ENCODE assay signal across 36 cellular contexts in genomic region chr12:132591107-132591935, GRCh38. TPM values are rescaled to one million over a fixed set of nuclear protein-coding genes. Genes with fewer than 3 reads are reported as not detected.
"Had no signal": no experiment of that assay in that cellular context is flagged by ENCODE, and none has a peak within 500 bp of the region (broad histone marks: within the 10 kb centered on the region; RNA-seq: fewer than 3 reads in every experiment).

No MANE protein-coding gene starts in this region.

- H3K4me3 ChIP-seq: adrenal gland, body of pancreas, breast epithelium had no signal

- H3K27me3 ChIP-seq: adrenal gland, body of pancreas, brain microvascular endothelial cell, breast epithelium had no signal

- H3K9me3 ChIP-seq: adrenal gland, breast epithelium had no signal

- ATAC-seq: activated CD8-positive, alpha-beta T cell treated with anti-CD3 and anti-CD28 coated beads for 36 hours; activated naive CD4-positive, alpha-beta T cell treated with anti-CD3 and anti-CD28 coated beads, Interleukin-2, amount 50 U/mL, for 72 hours; activated T-cell treated with anti-CD3 and anti-CD28 coated beads, Interleukin-2, amount 50 U/mL, for 4 hours; activated T-cell treated with anti-CD3 and anti-CD28 coated beads, Interleukin-2, amount 50 U/mL, for 72 hours; activated T-helper 17 cell treated with anti-CD3 and anti-CD28 coated beads, Interleukin-2, amount 50 U/mL, for 72 hours; body of pancreas had no signal

- H3K27ac ChIP-seq: adrenal gland, body of pancreas, brain microvascular endothelial cell, breast epithelium, VCaP had no signal

- H3K36me3 ChIP-seq: adrenal gland, brain microvascular endothelial cell, breast epithelium had no signal

- DNase-seq: activated B cell treated with CpG ODN at 0.5 μM for 24 hours; activated CD4-positive, alpha-beta memory T cell treated with anti-CD3 and anti-CD28 coated beads for 36 hours; activated CD4-positive, alpha-beta T cell treated with anti-CD3 and anti-CD28 coated beads for 4 hours; activated CD4-positive, alpha-beta T cell treated with anti-CD3 and anti-CD28 coated beads, Interleukin-2, amount 10 ng/mL, durations not matched to agents 24 days and 14 days; activated CD4-positive, alpha-beta T cell treated with anti-CD3 and anti-CD28 coated beads, Interleukin-2, amount 50 U/mL, for 1 hour; activated CD4-positive, alpha-beta T cell treated with anti-CD3 and anti-CD28 coated beads, Interleukin-2, amount 50 U/mL, for 4 hours; activated CD4-positive, CD25-positive, alpha-beta regulatory T cell treated with anti-CD3 and anti-CD28 coated beads, Interleukin-2, amount 50 U/mL, for 72 hours; activated CD8-positive, alpha-beta memory T cell treated with anti-CD3 and anti-CD28 coated beads, Interleukin-2, amount 50 U/mL, for 4 hours; activated CD8-positive, alpha-beta T cell treated with anti-CD3 and anti-CD28 coated beads for 36 hours; activated effector memory CD4-positive, alpha-beta T cell treated with anti-CD3 and anti-CD28 coated beads, Interleukin-2, amount 50 U/mL, for 16 hours; activated gamma-delta T cell treated with Interleukin-2 at 50 U/mL for 16 hours; activated naive CD4-positive, alpha-beta T cell; activated naive CD4-positive, alpha-beta T cell treated with anti-CD3 and anti-CD28 coated beads for 36 hours; activated naive CD4-positive, alpha-beta T cell treated with anti-CD3 and anti-CD28 coated beads, Interleukin-2, amount 50 U/mL, for 16 hours; activated naive CD8-positive, alpha-beta T cell treated with anti-CD3 and anti-CD28 coated beads for 36 hours; activated T-cell treated with anti-CD3 and anti-CD28 coated beads for 4 hours; activated T-cell treated with anti-CD3 and anti-CD28 coated beads, Interleukin-2, amount 50 U/mL, for 1 hour; activated T-cell treated with anti-CD3 and anti-CD28 coated beads, Interleukin-2, amount 50 U/mL, for 4 hours; activated T-cell treated with anti-CD3 and anti-CD28 coated beads, Interleukin-2, amount 50 U/mL, for 72 hours; adrenal gland; amniotic stem cell; aorta; body of pancreas; brain microvascular endothelial cell; caudate nucleus; cerebellar nuclear complex; T-helper 1 cell; T-helper 2 cell; T-helper 9 cell had no signal

RNA-seq across cellular contexts. Expression of gene LRCOL1, which starts 19.1 kb away (rescaled TPM):
- total RNA-seq: activated B cell treated with CpG ODN at 0.5 μM for 24 hours; activated CD4-positive, alpha-beta memory T cell treated with anti-CD3 and anti-CD28 coated beads for 36 hours; activated CD4-positive, alpha-beta T cell treated with anti-CD3 and anti-CD28 coated beads, Interleukin-2, amount 10 ng/mL, durations not matched to agents 24 days and 14 days; activated CD8-positive, alpha-beta memory T cell treated with anti-CD3 and anti-CD28 coated beads for 36 hours; activated CD8-positive, alpha-beta T cell treated with anti-CD3 and anti-CD28 coated beads for 36 hours; activated naive CD4-positive, alpha-beta T cell treated with anti-CD3 and anti-CD28 coated beads for 36 hours; activated naive CD4-positive, alpha-beta T cell treated with anti-CD3 and anti-CD28 coated beads, Interleukin-2, amount 50 U/mL, for 72 hours; activated naive CD8-positive, alpha-beta T cell treated with anti-CD3 and anti-CD28 coated beads for 36 hours; activated T-cell treated with anti-CD3 and anti-CD28 coated beads, Interleukin-2, amount 50 U/mL, for 4 hours; activated T-cell treated with anti-CD3 and anti-CD28 coated beads, Interleukin-2, amount 50 U/mL, for 72 hours; activated T-helper 1 cell treated with anti-CD3 and anti-CD28 coated beads, Interleukin-12 subunit alpha, Interleukin-12 subunit beta, Interleukin-2, Interleukin-4 antibody, amounts not matched to agents 30 ng/mL and 10 ng/mL and 1 ng/mL, durations not matched to agents 14 hours and 24 hours and 36 hours; activated T-helper 17 cell treated with anti-CD3 and anti-CD28 coated beads, Interleukin-2, amount 50 U/mL, for 72 hours; astrocyte; body of pancreas had no signal

RNA-seq across cellular contexts. Expression of gene P2RX2, which starts 27.3 kb away (rescaled TPM):
- total RNA-seq: activated B cell treated with CpG ODN at 0.5 μM for 24 hours; activated CD4-positive, alpha-beta memory T cell treated with anti-CD3 and anti-CD28 coated beads for 36 hours; activated CD4-positive, alpha-beta T cell treated with anti-CD3 and anti-CD28 coated beads, Interleukin-2, amount 10 ng/mL, durations not matched to agents 24 days and 14 days; activated CD8-positive, alpha-beta memory T cell treated with anti-CD3 and anti-CD28 coated beads for 36 hours; activated CD8-positive, alpha-beta T cell treated with anti-CD3 and anti-CD28 coated beads for 36 hours; activated naive CD4-positive, alpha-beta T cell treated with anti-CD3 and anti-CD28 coated beads for 36 hours; activated naive CD4-positive, alpha-beta T cell treated with anti-CD3 and anti-CD28 coated beads, Interleukin-2, amount 50 U/mL, for 72 hours; activated naive CD8-positive, alpha-beta T cell treated with anti-CD3 and anti-CD28 coated beads for 36 hours; activated T-cell treated with anti-CD3 and anti-CD28 coated beads, Interleukin-2, amount 50 U/mL, for 4 hours; activated T-cell treated with anti-CD3 and anti-CD28 coated beads, Interleukin-2, amount 50 U/mL, for 72 hours; activated T-helper 1 cell treated with anti-CD3 and anti-CD28 coated beads, Interleukin-12 subunit alpha, Interleukin-12 subunit beta, Interleukin-2, Interleukin-4 antibody, amounts not matched to agents 30 ng/mL and 10 ng/mL and 1 ng/mL, durations not matched to agents 14 hours and 24 hours and 36 hours; activated T-helper 17 cell treated with anti-CD3 and anti-CD28 coated beads, Interleukin-2, amount 50 U/mL, for 72 hours; astrocyte had no signal
- polyA plus RNA-seq: aorta had no signal
